1 cellular context compared by ENCODE assay signal in the genomic region with DNA sequence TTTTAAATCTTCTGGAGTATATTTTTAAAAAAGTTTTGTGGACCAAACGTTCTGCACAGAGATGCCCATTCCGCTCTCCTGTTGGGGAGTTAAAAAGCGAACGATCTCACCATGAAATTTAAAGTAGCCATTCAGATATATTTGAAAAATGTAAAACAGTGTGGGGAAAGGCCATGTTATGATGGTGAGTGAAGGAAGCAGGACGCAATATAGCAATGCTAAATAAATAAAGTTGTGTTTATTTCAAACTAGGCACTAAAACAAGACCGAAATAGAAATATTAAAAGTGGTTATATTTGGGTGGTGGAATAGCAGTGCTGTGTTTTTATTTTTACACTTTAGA.
TF ChIP-seq lines count a peak whose summit lies in the region.

No MANE protein-coding gene starts in this region.

TF ChIP-seq in GM23338, 12 proteins besides CTCF, POLR2A, EP300 and RAD21:
- TF ChIP-seq ZNF462 (CRISPR knock-in tag; IDR thresholded peaks at IDR 0.05) (no peak), EZH2 (IDR thresholded peaks at IDR 0.05; ENCODE audit: low read depth, unreplicated experiment) (no peak)
